In the genomic region with DNA sequence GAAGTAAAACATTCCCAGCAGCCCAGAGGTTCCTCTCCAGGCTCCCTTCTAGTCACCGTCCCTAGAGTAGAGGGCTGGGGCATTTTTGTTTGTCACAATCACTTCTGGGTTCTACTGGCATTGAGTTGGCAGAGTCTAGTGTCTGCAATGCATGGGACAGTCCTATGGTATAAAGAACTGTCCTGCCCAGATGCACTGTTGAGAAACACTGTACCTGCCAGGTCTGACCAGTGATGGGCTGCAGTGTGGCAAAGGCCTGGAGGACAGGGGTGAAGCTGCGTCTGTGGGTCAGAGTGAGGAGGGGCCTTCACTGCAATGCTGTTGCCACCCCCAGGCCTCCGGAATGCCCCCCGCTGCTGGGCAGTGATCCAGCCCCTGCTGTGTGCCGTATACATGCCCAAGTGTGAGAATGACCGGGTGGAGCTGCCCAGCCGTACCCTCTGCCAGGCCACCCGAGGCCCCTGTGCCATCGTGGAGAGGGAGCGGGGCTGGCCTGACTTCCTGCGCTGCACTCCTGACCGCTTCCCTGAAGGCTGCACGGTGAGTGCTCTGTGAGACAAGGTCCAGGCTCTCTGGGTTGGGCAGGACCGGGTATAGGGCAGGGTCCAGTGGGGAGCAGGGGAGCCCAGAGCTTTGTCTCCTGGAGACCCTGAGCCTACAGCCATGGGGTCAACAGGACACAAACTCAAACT, we compare ENCODE assay signal across 22 cellular contexts. TPM values are rescaled to one million over a fixed set of nuclear protein-coding genes. Genes with fewer than 3 reads are reported as not detected.
"Had no signal": no experiment of that assay in that cellular context is flagged by ENCODE, and none has a peak within 500 bp of the region (broad histone marks: within the 10 kb centered on the region; RNA-seq: fewer than 3 reads in every experiment).

No MANE protein-coding gene starts in this region.

- H3K36me3 ChIP-seq: uterus had no signal

- H3K4me2 ChIP-seq: smooth muscle cell had no signal

- H3K27me3 Mint-ChIP-seq: naive B cell, type B pancreatic cell had no signal

- H3K27ac ChIP-seq: foreskin keratinocyte, left ventricle myocardium inferior, psoas muscle, uterus had no signal

- H3K4me1 ChIP-seq: left ventricle myocardium inferior, psoas muscle, uterus had no signal

- DNase-seq: dermis blood vessel endothelial cell; effector CD4-positive, alpha-beta T cell; endodermal cell; erythroblast; foreskin keratinocyte; immature natural killer cell; left ventricle myocardium inferior; mesenchymal stem cell; midbrain; naive B cell; psoas muscle; retina; stimulated activated CD4-positive, alpha-beta T cell treated with anti-CD3 and anti-CD28 coated beads, Interleukin-2, amount 100 ng/mL, for 48 hours; stimulated activated naive CD4-positive, alpha-beta T cell treated with Interleukin-2 at 50 U/mL for 16 hours; uterus had no signal

- H3K36me3 Mint-ChIP-seq: immature natural killer cell, naive B cell had no signal

- H3K4me1 Mint-ChIP-seq: endodermal cell, nephron had no signal

- H3K27ac Mint-ChIP-seq: endodermal cell, immature natural killer cell, type B pancreatic cell had no signal

- H3K4me3 ChIP-seq: left ventricle myocardium inferior, lung, psoas muscle, smooth muscle cell, uterus had no signal

- H3K4me3 Mint-ChIP-seq: endodermal cell, immature natural killer cell, naive B cell, nephron, type B pancreatic cell had no signal

- ATAC-seq: foreskin keratinocyte had no signal

- H3K9me3 ChIP-seq: left ventricle myocardium inferior, psoas muscle, uterus had no signal

- H3K27me3 ChIP-seq: foreskin keratinocyte, uterus had no signal

- H3K9me3 Mint-ChIP-seq: endodermal cell, immature natural killer cell, nephron had no signal

- FAIRE-seq: colon, endothelial cell of umbilical vein, keratinocyte had no signal

RNA-seq across cellular contexts. Expression of gene SMO, which starts 14.8 kb away (rescaled TPM):
- polyA plus RNA-seq: immature natural killer cell had no signal

RNA-seq across cellular contexts. Expression of gene TSPAN33, which starts 58.7 kb away (rescaled TPM):
- total RNA-seq: dermis blood vessel endothelial cell, endothelial cell of umbilical vein had no signal
